ENCODE assay signal across 1 cellular context in genomic region chr6:28443112-28443773, GRCh38.
TF ChIP-seq lines count a peak whose summit lies in the region.

Gene ZSCAN23 (minus strand): TSS chr6:28443491. CDS start chr6:28436266, 7,225 bp downstream.

TF ChIP-seq in H1, 55 proteins besides CTCF, POLR2A, EP300 and RAD21 (continued from another document):
- no peak for TF ChIP-seq MAFK (IDR thresholded peaks at IDR 0.05; ENCODE audit: low read depth, low read length)
- TF ChIP-seq KDM1A (IDR thresholded peaks at IDR 0.05; ENCODE audit: borderline replicate concordance, low read length), result no peak
- peak; percentile 91 for TF ChIP-seq SP2 (IDR thresholded peaks at IDR 0.05; ENCODE audit: low read length)
- no peak for TF ChIP-seq JUN (IDR thresholded peaks at IDR 0.05; ENCODE audit: low read depth, low read length)
- TF ChIP-seq CREB1 (IDR thresholded peaks at IDR 0.05), result peak; percentile 89
- TF ChIP-seq BCL11A (IDR thresholded peaks at IDR 0.05; ENCODE audit: low read depth in 2 of 2, low read length in 2 of 2), result no peak
- no peak for TF ChIP-seq CHD2 (IDR thresholded peaks at IDR 0.05; ENCODE audit: low read length)
- peak; percentile 88 for TF ChIP-seq ASH2L (IDR thresholded peaks at IDR 0.05; ENCODE audit: low read length)
- peak; percentile 99 for TF ChIP-seq TAF1 (IDR thresholded peaks at IDR 0.05; ENCODE audit: low read depth, low read length)
- no peak for TF ChIP-seq SRF (IDR thresholded peaks at IDR 0.05; ENCODE audit: low read depth, low read length)
- peak; percentile 79 for TF ChIP-seq SAP30 (IDR thresholded peaks at IDR 0.05; ENCODE audit: insufficient read depth, insufficient replicate concordance, low read length)
- TF ChIP-seq ATF2 (IDR thresholded peaks at IDR 0.05; ENCODE audit: low read length), result no peak
- TF ChIP-seq CBX8 (IDR thresholded peaks at IDR 0.05; ENCODE audit: borderline replicate concordance, low read depth, low read length), result no peak
- no peak for TF ChIP-seq BACH1 (IDR thresholded peaks at IDR 0.05; ENCODE audit: low read length)
- peak; percentile 38 for TF ChIP-seq KDM4A (IDR thresholded peaks at IDR 0.05; ENCODE audit: low read depth, low read length, severe bottlenecking)
- no peak for TF ChIP-seq ATF3 (IDR thresholded peaks at IDR 0.05; ENCODE audit: insufficient read depth, low read depth, low read length)
- TF ChIP-seq TBP (IDR thresholded peaks at IDR 0.05; ENCODE audit: low read depth, low read length), result peak; percentile 94
- TF ChIP-seq GABPA (IDR thresholded peaks at IDR 0.05; ENCODE audit: borderline replicate concordance, insufficient read depth, low read length), result peak; percentile 92; the same call in 1 of the 2 replicates
- no peak for TF ChIP-seq HDAC6 (IDR thresholded peaks at IDR 0.05; ENCODE audit: low read depth, low read length)
- no peak for TF ChIP-seq YY1 (IDR thresholded peaks at IDR 0.05; ENCODE audit: low read depth, low read length)
- peak; percentile 26; the same call in 1 of the 2 replicates for TF ChIP-seq MAX (IDR thresholded peaks at IDR 0.05)
- no peak for TF ChIP-seq JUND (IDR thresholded peaks at IDR 0.05; ENCODE audit: low read length)
- TF ChIP-seq SIX5 (IDR thresholded peaks at IDR 0.05; ENCODE audit: low read depth, low read length), result no peak
- TF ChIP-seq CHD7 (IDR thresholded peaks at IDR 0.05; ENCODE audit: insufficient replicate concordance, low read length), result no peak
- peak; percentile 93 for TF ChIP-seq PHF8 (conservative IDR thresholded peaks at IDR 0.05; ENCODE audit: low read depth, low read length)
- TF ChIP-seq CTBP2 (IDR thresholded peaks at IDR 0.05; ENCODE audit: borderline replicate concordance, insufficient read depth, insufficient read length, low read length), result no peak
- TF ChIP-seq TCF12 (IDR thresholded peaks at IDR 0.05; ENCODE audit: low read depth, low read length), result 0 out of 2 replicates have a peak, but pooled peaks have one; percentile 28
- TF ChIP-seq RNF2 (IDR thresholded peaks at IDR 0.05; ENCODE audit: borderline replicate concordance, low read depth, low read length, missing control alignments, poor library complexity, severe bottlenecking), result no peak
- TF ChIP-seq RXRA (IDR thresholded peaks at IDR 0.05; ENCODE audit: insufficient read depth, low read depth, low read length), result no peak
- peak in 1 of 2 experiments; percentile 91; a peak in 2 of 4 replicates for TF ChIP-seq SIN3A (conservative IDR thresholded peaks at IDR 0.05 in 1 of 2, IDR thresholded peaks at IDR 0.05 in 1 of 2; ENCODE audit: low read depth in 1 of 2, low read length in 2 of 2)
- no peak for TF ChIP-seq POU5F1 (IDR thresholded peaks at IDR 0.05; ENCODE audit: low read depth, low read length)
- peak; percentile 82 for TF ChIP-seq EGR1 (IDR thresholded peaks at IDR 0.05; ENCODE audit: borderline replicate concordance, low read depth, low read length)
- TF ChIP-seq SUZ12 (IDR thresholded peaks at IDR 0.05; ENCODE audit: low read length), result no peak
- no peak for TF ChIP-seq FOSL1 (IDR thresholded peaks at IDR 0.05; ENCODE audit: insufficient read depth, low read depth, low read length)
TF ChIP-seq in H1: peak in this region for 18.
